In the genomic region with DNA sequence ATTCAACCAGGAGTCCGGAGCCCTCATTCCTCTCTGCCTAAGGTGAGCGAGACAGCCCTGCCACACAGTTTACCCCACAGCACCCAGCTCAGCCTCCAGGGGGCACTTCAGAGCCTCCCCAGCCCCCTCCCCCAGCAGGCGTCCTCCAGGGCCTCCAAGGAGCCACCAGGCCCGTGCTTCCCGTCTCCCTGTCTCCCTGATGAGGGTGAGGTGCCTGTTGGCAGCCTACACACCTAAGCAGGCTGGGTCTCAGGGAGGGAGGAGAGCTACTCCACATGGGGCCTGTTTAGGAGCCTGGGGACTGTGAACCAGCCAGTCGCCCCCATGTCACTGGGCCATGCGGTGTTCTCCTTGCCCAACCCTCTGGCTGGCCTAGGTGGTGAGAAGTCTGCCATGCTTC, we compare ENCODE assay signal across 8 cellular contexts. TPM values are rescaled to one million over a fixed set of nuclear protein-coding genes. Genes with fewer than 3 reads are reported as not detected.
DNase-seq lines count a peak whose midpoint lies in the region; ATAC-seq and TF ChIP-seq lines count a peak whose summit lies in the region.

No MANE protein-coding gene starts in this region.

- TF ChIP-seq POLR2A in transverse colon (IDR thresholded peaks at IDR 0.05): no peak

- CTCF ChIA-PET in activated naive CD4-positive, alpha-beta T cell treated with anti-CD3 and anti-CD28 coated beads for 36 hours (lab: Charles Lee): interaction anchor here (0.7 to 2.1 kb wide), 6 partner anchors 16 to 85 kb away, joined by 3 to 6 read pairs (median 3); no protein-coding TSS in a partner anchor

- H2AFZ ChIP-seq in SU-DHL-6 (ENCODE audit: low read depth, low read length, severe bottlenecking): no peak overlapping the region

- in situ Hi-C loops in transverse colon (cut with MboI; ENCODE audit: low pct_ligation_motif_present in 1 of 4, low pct_unique_long_range_greater_than_20kb in 1 of 4, low sequenced_read_pairs in 3 of 4): no loop called here

- H3K27ac ChIP-seq in SU-DHL-6 (ENCODE audit: low read depth, low read length): no peak overlapping the region
- H3K27ac ChIP-seq in heart right ventricle: peak overlapping the region in 8 of 10 donors; percentile 2 to 69 (median 46)
- H3K27ac ChIP-seq in transverse colon: peak overlapping the region; percentile 41 to 54 (median 42)

- TF ChIP-seq CTCF in SU-DHL-6 (IDR thresholded peaks at IDR 0.05; ENCODE audit: insufficient read depth, low read length, poor library complexity, severe bottlenecking) (peak; percentile 15), heart right ventricle (IDR thresholded peaks at IDR 0.05) (peak in 6 of 9 donors; percentile 13 to 38 (median 23)), transverse colon (IDR thresholded peaks at IDR 0.05) (no peak)

- TF ChIP-seq EP300 in transverse colon (IDR thresholded peaks at IDR 0.05; ENCODE audit: low read depth): no peak

- H3K9me3 Mint-ChIP-seq in activated naive CD4-positive, alpha-beta T cell treated with anti-CD3 and anti-CD28 coated beads for 36 hours: no peaks in the 10 kb centered on the region

- H4K20me1 ChIP-seq in SU-DHL-6 (ENCODE audit: low read depth, low read length): no peaks in the 10 kb centered on the region

- H3K36me3 Mint-ChIP-seq in activated naive CD4-positive, alpha-beta T cell treated with anti-CD3 and anti-CD28 coated beads for 36 hours (ENCODE audit: low read depth): peaks cover 3% of the 10 kb centered on the region

- H3K9me3 ChIP-seq in SU-DHL-6 (ENCODE audit: insufficient read depth, low read length): no peaks in the 10 kb centered on the region
- no peaks in the 10 kb centered on the region for H3K9me3 ChIP-seq in heart right ventricle
- no peaks in the 10 kb centered on the region for H3K9me3 ChIP-seq in transverse colon

- H3K4me1 Mint-ChIP-seq in activated naive CD4-positive, alpha-beta T cell treated with anti-CD3 and anti-CD28 coated beads for 36 hours (ENCODE audit: low read depth): peaks cover 29% of the 10 kb centered on the region

- H3K4me1 ChIP-seq in heart right ventricle (peaks cover 24 to 97% (median 67%) of the 10 kb centered on the region in 9 donors), transverse colon (peaks cover 25 to 57% (median 46%) of the 10 kb centered on the region in 4 donors)

- H3K27me3 ChIP-seq in SU-DHL-6 (ENCODE audit: low read length) (no peaks in the 10 kb centered on the region), heart right ventricle (no peaks in the 10 kb centered on the region), transverse colon (no peaks in the 10 kb centered on the region)

- WGBS in heart right ventricle, 2 donors: 65 to 73% methylated on average over 7 of the region's 7 CpGs
- 69% methylated on average over 5 of the region's 7 CpGs; no CpG with 5 or more reads in 1 of the 2 donors for WGBS in transverse colon (ENCODE audit: low coverage in 1 of 2), 2 donors

- H3K4me3 ChIP-seq in SU-DHL-6 (ENCODE audit: insufficient read depth, low read length, poor library complexity, severe bottlenecking): no peak overlapping the region
- no peak overlapping the region for H3K4me3 ChIP-seq in heart right ventricle
- H3K4me3 ChIP-seq in transverse colon: no peak overlapping the region

- H3K36me3 ChIP-seq in SU-DHL-6 (ENCODE audit: low read length): no peaks in the 10 kb centered on the region
- H3K36me3 ChIP-seq in heart right ventricle: peaks cover 0 to 51% (median 0%) of the 10 kb centered on the region in 9 donors
- H3K36me3 ChIP-seq in transverse colon: peaks cover 0 to 3% (median 0%) of the 10 kb centered on the region in 4 donors

- no peak overlapping the region for H3K27ac Mint-ChIP-seq in activated naive CD4-positive, alpha-beta T cell treated with anti-CD3 and anti-CD28 coated beads for 36 hours

- no peak for ATAC-seq in heart right ventricle
- ATAC-seq in GM21515 (IDR thresholded peaks at IDR 0.05; ENCODE audit: unreplicated experiment): no peak

- H3F3A ChIP-seq in SU-DHL-6 (ENCODE audit: insufficient read depth): no peaks in the 10 kb centered on the region

- no peak overlapping the region for H3K4me3 Mint-ChIP-seq in activated naive CD4-positive, alpha-beta T cell treated with anti-CD3 and anti-CD28 coated beads for 36 hours

- DNase-seq in activated naive CD4-positive, alpha-beta T cell treated with anti-CD3 and anti-CD28 coated beads for 36 hours: peak; percentile 45
- no peak for DNase-seq in activated naive CD4-positive, alpha-beta T cell (lab: John Stamatoyannopoulos, UW)
- DNase-seq in heart right ventricle (no peak), transverse colon (no peak), NCI-H1092 (lab: John Stamatoyannopoulos, UW) (no peak)
- DNase-seq in activated CD4-positive, CD25-positive, alpha-beta regulatory T cell treated with anti-CD3 and anti-CD28 coated beads, Interleukin-2, amount 50 U/mL, for 72 hours: no peak

- intact Hi-C loops in activated naive CD4-positive, alpha-beta T cell treated with anti-CD3 and anti-CD28 coated beads for 36 hours (cut with micrococcal nuclease): loop anchor here (1.0 kb wide), 1 partner anchor 30 kb away; no protein-coding TSS in a partner anchor
- intact Hi-C loops in heart right ventricle (cut with DNase I): no loop called here
- intact Hi-C loops in transverse colon (cut with DNase I; ENCODE audit: low total_unique reads): no loop called here

- no peaks in the 10 kb centered on the region for H3K79me2 ChIP-seq in SU-DHL-6 (ENCODE audit: insufficient read depth, low read length)

- H3K27me3 Mint-ChIP-seq in activated naive CD4-positive, alpha-beta T cell treated with anti-CD3 and anti-CD28 coated beads for 36 hours (ENCODE audit: low read depth): no peaks in the 10 kb centered on the region

- H3K9ac ChIP-seq in SU-DHL-6 (ENCODE audit: low read length): no peak overlapping the region

- H3K4me2 ChIP-seq in SU-DHL-6 (ENCODE audit: low read depth, low read length, poor library complexity, severe bottlenecking): no peak overlapping the region

- no peaks in the 10 kb centered on the region for H3K9me2 ChIP-seq in SU-DHL-6 (replicated peaks; ENCODE audit: insufficient read depth, low read length)

RNA-seq across cellular contexts. Expression of a gene that starts 28.9 kb away (rescaled TPM):
- total RNA-seq in activated naive CD4-positive, alpha-beta T cell treated with anti-CD3 and anti-CD28 coated beads for 36 hours: 10 to 100 TPM; 18.8 to 20.0 TPM
- total RNA-seq in heart right ventricle (100 to 1,000 TPM in 4 of 10 donors, 10 to 100 TPM in 6; 82.6 to 147 (median 90.4) TPM), transverse colon (100 to 1,000 TPM in 1 of 4 donors, 10 to 100 TPM in 3; 59.1 to 108 (median 66.8) TPM)
- 10 to 100 TPM; 27.9 to 67.0 TPM for polyA plus RNA-seq in heart right ventricle

Comparison
In these comparisons a context has a peak if more than half of its experiments do, and no peak if none do; other contexts are left out.
1. CTCF ChIP-seq: peak in SU-DHL-6 (single experiment) and heart right ventricle (6 of 9); none in transverse colon (0 of 5).